ENCODE assay signal across 1 cellular context in the genomic region with DNA sequence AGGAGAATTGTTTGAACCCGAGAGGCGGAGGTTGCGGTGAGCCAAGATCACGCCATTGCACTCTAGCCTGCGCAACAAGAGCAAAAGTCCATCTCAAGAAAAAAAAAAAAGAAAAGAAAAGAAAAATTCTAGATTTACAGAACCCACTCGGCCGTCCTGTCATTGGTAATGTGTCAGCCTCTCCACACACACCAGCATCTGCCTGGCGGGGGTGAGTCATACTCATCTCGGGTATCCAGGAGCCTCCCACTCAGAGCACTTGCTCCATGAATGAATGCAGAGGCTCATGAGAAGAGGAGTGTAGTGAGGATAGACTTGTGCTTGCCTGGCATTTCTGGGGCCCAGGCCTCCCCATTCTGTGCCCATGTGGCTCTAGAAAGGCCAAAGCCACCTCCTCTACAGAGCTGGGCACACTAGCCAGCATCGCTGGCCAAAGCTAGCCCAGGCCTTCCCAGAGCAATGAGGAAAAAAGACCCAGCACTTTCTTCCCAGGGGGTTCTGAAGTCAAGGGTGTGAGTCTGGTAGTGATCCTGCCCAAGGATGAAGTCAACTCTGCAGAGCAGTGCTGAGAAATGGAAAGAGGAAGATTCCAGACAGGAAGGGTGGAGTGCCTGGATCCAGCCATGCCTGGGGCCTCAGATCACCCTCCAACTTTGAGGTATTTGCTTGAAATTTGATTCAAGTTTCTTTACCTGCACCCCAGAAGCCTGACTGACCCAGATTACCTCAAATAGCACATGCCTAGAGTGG.
TF ChIP-seq lines count a peak whose summit lies in the region.

No MANE protein-coding gene starts in this region.

TF ChIP-seq in GM23338, 12 proteins besides CTCF, POLR2A, EP300 and RAD21 (continued from another document):
- TF ChIP-seq, protein P1, sequence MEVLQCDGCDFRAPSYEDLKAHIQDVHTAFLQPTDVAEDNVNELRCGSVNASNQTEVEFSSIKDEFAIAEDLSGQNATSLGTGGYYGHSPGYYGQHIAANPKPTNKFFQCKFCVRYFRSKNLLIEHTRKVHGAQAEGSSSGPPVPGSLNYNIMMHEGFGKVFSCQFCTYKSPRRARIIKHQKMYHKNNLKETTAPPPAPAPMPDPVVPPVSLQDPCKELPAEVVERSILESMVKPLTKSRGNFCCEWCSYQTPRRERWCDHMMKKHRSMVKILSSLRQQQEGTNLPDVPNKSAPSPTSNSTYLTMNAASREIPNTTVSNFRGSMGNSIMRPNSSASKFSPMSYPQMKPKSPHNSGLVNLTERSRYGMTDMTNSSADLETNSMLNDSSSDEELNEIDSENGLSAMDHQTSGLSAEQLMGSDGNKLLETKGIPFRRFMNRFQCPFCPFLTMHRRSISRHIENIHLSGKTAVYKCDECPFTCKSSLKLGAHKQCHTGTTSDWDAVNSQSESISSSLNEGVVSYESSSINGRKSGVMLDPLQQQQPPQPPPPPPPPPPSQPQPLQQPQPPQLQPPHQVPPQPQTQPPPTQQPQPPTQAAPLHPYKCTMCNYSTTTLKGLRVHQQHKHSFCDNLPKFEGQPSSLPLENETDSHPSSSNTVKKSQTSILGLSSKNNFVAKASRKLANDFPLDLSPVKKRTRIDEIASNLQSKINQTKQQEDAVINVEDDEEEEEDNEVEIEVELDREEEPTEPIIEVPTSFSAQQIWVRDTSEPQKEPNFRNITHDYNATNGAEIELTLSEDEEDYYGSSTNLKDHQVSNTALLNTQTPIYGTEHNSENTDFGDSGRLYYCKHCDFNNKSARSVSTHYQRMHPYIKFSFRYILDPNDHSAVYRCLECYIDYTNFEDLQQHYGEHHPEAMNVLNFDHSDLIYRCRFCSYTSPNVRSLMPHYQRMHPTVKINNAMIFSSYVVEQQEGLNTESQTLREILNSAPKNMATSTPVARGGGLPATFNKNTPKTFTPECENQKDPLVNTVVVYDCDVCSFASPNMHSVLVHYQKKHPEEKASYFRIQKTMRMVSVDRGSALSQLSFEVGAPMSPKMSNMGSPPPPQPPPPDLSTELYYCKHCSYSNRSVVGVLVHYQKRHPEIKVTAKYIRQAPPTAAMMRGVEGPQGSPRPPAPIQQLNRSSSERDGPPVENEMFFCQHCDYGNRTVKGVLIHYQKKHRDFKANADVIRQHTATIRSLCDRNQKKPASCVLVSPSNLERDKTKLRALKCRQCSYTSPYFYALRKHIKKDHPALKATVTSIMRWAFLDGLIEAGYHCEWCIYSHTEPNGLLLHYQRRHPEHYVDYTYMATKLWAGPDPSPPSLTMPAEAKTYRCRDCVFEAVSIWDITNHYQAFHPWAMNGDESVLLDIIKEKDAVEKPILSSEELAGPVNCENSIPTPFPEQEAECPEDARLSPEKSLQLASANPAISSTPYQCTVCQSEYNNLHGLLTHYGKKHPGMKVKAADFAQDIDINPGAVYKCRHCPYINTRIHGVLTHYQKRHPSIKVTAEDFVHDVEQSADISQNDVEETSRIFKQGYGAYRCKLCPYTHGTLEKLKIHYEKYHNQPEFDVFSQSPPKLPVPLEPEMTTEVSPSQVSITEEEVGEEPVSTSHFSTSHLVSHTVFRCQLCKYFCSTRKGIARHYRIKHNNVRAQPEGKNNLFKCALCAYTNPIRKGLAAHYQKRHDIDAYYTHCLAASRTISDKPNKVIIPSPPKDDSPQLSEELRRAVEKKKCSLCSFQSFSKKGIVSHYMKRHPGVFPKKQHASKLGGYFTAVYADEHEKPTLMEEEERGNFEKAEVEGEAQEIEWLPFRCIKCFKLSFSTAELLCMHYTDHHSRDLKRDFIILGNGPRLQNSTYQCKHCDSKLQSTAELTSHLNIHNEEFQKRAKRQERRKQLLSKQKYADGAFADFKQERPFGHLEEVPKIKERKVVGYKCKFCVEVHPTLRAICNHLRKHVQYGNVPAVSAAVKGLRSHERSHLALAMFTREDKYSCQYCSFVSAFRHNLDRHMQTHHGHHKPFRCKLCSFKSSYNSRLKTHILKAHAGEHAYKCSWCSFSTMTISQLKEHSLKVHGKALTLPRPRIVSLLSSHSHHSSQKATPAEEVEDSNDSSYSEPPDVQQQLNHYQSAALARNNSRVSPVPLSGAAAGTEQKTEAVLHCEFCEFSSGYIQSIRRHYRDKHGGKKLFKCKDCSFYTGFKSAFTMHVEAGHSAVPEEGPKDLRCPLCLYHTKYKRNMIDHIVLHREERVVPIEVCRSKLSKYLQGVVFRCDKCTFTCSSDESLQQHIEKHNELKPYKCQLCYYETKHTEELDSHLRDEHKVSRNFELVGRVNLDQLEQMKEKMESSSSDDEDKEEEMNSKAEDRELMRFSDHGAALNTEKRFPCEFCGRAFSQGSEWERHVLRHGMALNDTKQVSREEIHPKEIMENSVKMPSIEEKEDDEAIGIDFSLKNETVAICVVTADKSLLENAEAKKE (CRISPR knock-in tag; IDR thresholded peaks at IDR 0.05), result no peak
